1 cellular context compared by ENCODE assay signal in genomic region chr1:201506573-201507567, GRCh38.
A peak's percentile ranks its signal among the peaks of the same experiment; 100 is the strongest.
TF ChIP-seq lines count a peak whose summit lies in the region.

Gene CSRP1 (minus strand): TSS chr1:201507123. CDS start chr1:201496303, 10,820 bp downstream.

TF ChIP-seq in HepG2, 621 proteins besides CTCF, POLR2A, EP300 and RAD21 (continued from another document and continues in another):
- 0 out of 2 replicates have a peak, but pooled peaks have one; percentile 44 for TF ChIP-seq CENPT (CRISPR knock-in tag; IDR thresholded peaks at IDR 0.05; ENCODE audit: low read depth)
- TF ChIP-seq ZFP91 (CRISPR knock-in tag; IDR thresholded peaks at IDR 0.05; ENCODE audit: borderline replicate concordance) = peak; percentile 46; the same call in 1 of the 2 replicates
- 0 out of 2 replicates have a peak, but pooled peaks have one; percentile 43 for TF ChIP-seq MAF1 (CRISPR knock-in tag; IDR thresholded peaks at IDR 0.05; ENCODE audit: borderline replicate concordance)
- TF ChIP-seq TSC22D2 (CRISPR knock-in tag; IDR thresholded peaks at IDR 0.05; ENCODE audit: borderline replicate concordance) = no peak
- no peak for TF ChIP-seq THAP7 (CRISPR knock-in tag; IDR thresholded peaks at IDR 0.05)
- TF ChIP-seq TFDP1 (CRISPR knock-in tag; IDR thresholded peaks at IDR 0.05; ENCODE audit: borderline replicate concordance) = peak; percentile 49; the same call in 1 of the 2 replicates
- TF ChIP-seq TBX2 (CRISPR knock-in tag; IDR thresholded peaks at IDR 0.05; ENCODE audit: borderline replicate concordance) = no peak
- TF ChIP-seq LCORL (IDR thresholded peaks at IDR 0.05) = no peak
- peak; percentile 55; the same call in 1 of the 2 replicates for TF ChIP-seq LCORL (CRISPR knock-in tag; IDR thresholded peaks at IDR 0.05)
- 0 out of 2 replicates have a peak, but pooled peaks have one; percentile 4 for TF ChIP-seq FOXO1 (CRISPR knock-in tag; IDR thresholded peaks at IDR 0.05)
- no peak for TF ChIP-seq ZNF136 (CRISPR knock-in tag; IDR thresholded peaks at IDR 0.05; ENCODE audit: low read depth)
- peak; percentile 99 for TF ChIP-seq MTF1 (CRISPR knock-in tag; IDR thresholded peaks at IDR 0.05)
- no peak for TF ChIP-seq SMARCC2 (IDR thresholded peaks at IDR 0.05)
- peak; percentile 62 for TF ChIP-seq TFDP2 (CRISPR knock-in tag; IDR thresholded peaks at IDR 0.05)
- TF ChIP-seq RORA (CRISPR knock-in tag; IDR thresholded peaks at IDR 0.05) = 0 out of 2 replicates have a peak, but pooled peaks have one; percentile 28
- TF ChIP-seq ZNF710 (CRISPR knock-in tag; IDR thresholded peaks at IDR 0.05; ENCODE audit: borderline replicate concordance) = no peak; the same call in 1 of the 2 replicates
- no peak; the same call in 1 of the 2 replicates for TF ChIP-seq ZNF234 (CRISPR knock-in tag; conservative IDR thresholded peaks at IDR 0.05)
- no peak for TF ChIP-seq NFE2L1 (CRISPR knock-in tag; IDR thresholded peaks at IDR 0.05; ENCODE audit: borderline replicate concordance)
- peak; percentile 55; the same call in 1 of the 2 replicates for TF ChIP-seq GATAD1 (CRISPR knock-in tag; IDR thresholded peaks at IDR 0.05)
- peak; percentile 55; the same call in 1 of the 2 replicates for TF ChIP-seq ZNF34 (CRISPR knock-in tag; IDR thresholded peaks at IDR 0.05; ENCODE audit: borderline replicate concordance)
- no peak for TF ChIP-seq ZNF337 (CRISPR knock-in tag; IDR thresholded peaks at IDR 0.05; ENCODE audit: borderline replicate concordance, low read depth)
- peak; percentile 83 for TF ChIP-seq HNRNPLL (IDR thresholded peaks at IDR 0.05; ENCODE audit: low read depth, low read length, poor library complexity, severe bottlenecking)
- 0 out of 2 replicates have a peak, but pooled peaks have one; percentile 36 for TF ChIP-seq ESRRA (CRISPR knock-in tag; IDR thresholded peaks at IDR 0.05; ENCODE audit: low read depth)
- peak; percentile 37 for TF ChIP-seq AGO1 (IDR thresholded peaks at IDR 0.05; ENCODE audit: low read depth, low read length, poor library complexity, severe bottlenecking)
- peak; percentile 34; the same call in 1 of the 2 replicates for TF ChIP-seq HDAC2 (CRISPR knock-in tag; IDR thresholded peaks at IDR 0.05)
- peak; percentile 30; the same call in 1 of the 2 replicates for TF ChIP-seq ELF1 (CRISPR knock-in tag; IDR thresholded peaks at IDR 0.05)
- no peak for TF ChIP-seq GPN1 (CRISPR knock-in tag; IDR thresholded peaks at IDR 0.05; ENCODE audit: borderline replicate concordance)
- TF ChIP-seq, protein P1, sequence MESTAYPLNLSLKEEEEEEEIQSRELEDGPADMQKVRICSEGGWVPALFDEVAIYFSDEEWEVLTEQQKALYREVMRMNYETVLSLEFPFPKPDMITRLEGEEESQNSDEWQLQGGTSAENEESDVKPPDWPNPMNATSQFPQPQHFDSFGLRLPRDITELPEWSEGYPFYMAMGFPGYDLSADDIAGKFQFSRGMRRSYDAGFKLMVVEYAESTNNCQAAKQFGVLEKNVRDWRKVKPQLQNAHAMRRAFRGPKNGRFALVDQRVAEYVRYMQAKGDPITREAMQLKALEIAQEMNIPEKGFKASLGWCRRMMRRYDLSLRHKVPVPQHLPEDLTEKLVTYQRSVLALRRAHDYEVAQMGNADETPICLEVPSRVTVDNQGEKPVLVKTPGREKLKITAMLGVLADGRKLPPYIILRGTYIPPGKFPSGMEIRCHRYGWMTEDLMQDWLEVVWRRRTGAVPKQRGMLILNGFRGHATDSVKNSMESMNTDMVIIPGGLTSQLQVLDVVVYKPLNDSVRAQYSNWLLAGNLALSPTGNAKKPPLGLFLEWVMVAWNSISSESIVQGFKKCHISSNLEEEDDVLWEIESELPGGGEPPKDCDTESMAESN (CRISPR knock-in tag; conservative IDR thresholded peaks at IDR 0.05) = no peak; the same call in 1 of the 2 replicates
- TF ChIP-seq ZNF205 (CRISPR knock-in tag; IDR thresholded peaks at IDR 0.05) = peak; percentile 27; the same call in 1 of the 2 replicates
- TF ChIP-seq, protein P2, sequence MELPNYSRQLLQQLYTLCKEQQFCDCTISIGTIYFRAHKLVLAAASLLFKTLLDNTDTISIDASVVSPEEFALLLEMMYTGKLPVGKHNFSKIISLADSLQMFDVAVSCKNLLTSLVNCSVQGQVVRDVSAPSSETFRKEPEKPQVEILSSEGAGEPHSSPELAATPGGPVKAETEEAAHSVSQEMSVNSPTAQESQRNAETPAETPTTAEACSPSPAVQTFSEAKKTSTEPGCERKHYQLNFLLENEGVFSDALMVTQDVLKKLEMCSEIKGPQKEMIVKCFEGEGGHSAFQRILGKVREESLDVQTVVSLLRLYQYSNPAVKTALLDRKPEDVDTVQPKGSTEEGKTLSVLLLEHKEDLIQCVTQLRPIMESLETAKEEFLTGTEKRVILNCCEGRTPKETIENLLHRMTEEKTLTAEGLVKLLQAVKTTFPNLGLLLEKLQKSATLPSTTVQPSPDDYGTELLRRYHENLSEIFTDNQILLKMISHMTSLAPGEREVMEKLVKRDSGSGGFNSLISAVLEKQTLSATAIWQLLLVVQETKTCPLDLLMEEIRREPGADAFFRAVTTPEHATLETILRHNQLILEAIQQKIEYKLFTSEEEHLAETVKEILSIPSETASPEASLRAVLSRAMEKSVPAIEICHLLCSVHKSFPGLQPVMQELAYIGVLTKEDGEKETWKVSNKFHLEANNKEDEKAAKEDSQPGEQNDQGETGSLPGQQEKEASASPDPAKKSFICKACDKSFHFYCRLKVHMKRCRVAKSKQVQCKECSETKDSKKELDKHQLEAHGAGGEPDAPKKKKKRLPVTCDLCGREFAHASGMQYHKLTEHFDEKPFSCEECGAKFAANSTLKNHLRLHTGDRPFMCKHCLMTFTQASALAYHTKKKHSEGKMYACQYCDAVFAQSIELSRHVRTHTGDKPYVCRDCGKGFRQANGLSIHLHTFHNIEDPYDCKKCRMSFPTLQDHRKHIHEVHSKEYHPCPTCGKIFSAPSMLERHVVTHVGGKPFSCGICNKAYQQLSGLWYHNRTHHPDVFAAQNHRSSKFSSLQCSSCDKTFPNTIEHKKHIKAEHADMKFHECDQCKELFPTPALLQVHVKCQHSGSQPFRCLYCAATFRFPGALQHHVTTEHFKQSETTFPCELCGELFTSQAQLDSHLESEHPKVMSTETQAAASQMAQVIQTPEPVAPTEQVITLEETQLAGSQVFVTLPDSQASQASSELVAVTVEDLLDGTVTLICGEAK (IDR thresholded peaks at IDR 0.05) = no peak
- TF ChIP-seq, protein P2 (CRISPR knock-in tag; IDR thresholded peaks at IDR 0.05) = peak; percentile 49; the same call in 1 of the 2 replicates
- TF ChIP-seq ZNF839 (CRISPR knock-in tag; IDR thresholded peaks at IDR 0.05; ENCODE audit: borderline replicate concordance) = 0 out of 2 replicates have a peak, but pooled peaks have one; percentile 56
- TF ChIP-seq NFYB (CRISPR knock-in tag; IDR thresholded peaks at IDR 0.05) = peak; percentile 53
- TF ChIP-seq, protein P3, sequence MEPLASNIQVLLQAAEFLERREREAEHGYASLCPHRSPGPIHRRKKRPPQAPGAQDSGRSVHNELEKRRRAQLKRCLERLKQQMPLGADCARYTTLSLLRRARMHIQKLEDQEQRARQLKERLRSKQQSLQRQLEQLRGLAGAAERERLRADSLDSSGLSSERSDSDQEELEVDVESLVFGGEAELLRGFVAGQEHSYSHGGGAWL (CRISPR knock-in tag; IDR thresholded peaks at IDR 0.05) = peak; percentile 60; the same call in 1 of the 2 replicates
- no peak for TF ChIP-seq ZNF350 (CRISPR knock-in tag; IDR thresholded peaks at IDR 0.05; ENCODE audit: borderline replicate concordance, low read depth)
- TF ChIP-seq KDM3A (CRISPR knock-in tag; IDR thresholded peaks at IDR 0.05; ENCODE audit: low read depth) = 0 out of 2 replicates have a peak, but pooled peaks have one; percentile 7
- peak; percentile 54 for TF ChIP-seq MED8 (CRISPR knock-in tag; IDR thresholded peaks at IDR 0.05; ENCODE audit: insufficient replicate concordance)
- peak; percentile 65 for TF ChIP-seq HDAC1 (CRISPR knock-in tag; IDR thresholded peaks at IDR 0.05)
- peak; percentile 79; the same call in 1 of the 2 replicates for TF ChIP-seq ZSCAN5A (CRISPR knock-in tag; IDR thresholded peaks at IDR 0.05; ENCODE audit: borderline replicate concordance)
